Comparison of ENCODE assay signal across 11 cellular contexts in the genomic region with DNA sequence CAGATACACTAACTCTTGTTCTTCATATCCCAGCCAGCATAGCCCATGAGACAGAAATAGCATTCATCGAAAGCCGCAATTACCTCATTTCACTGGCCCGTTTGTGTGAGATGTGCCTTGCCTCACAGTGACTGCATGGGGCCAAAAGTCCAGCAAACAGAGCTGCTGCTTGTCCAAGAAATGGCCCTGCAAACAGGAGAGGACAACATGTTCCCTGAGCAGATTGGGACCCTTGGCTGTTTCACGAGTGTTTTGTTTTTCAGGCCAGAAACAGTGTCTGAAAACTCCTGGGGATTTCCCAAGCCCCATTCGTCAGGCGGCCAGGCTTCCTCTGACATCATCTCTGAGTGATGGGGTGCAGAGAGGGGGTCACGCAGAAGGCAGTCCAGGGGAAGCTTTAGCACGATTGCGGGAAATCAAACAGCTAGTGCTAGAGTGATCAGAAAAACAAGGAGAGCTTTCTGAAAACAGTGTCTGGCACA.
DNase-seq lines count a peak whose midpoint lies in the region; ATAC-seq, FAIRE-seq and TF ChIP-seq lines count a peak whose summit lies in the region.
"Had no signal": no experiment of that assay in that cellular context is flagged by ENCODE, and none has a peak within 500 bp of the region (broad histone marks: within the 10 kb centered on the region; RNA-seq: fewer than 3 reads in every experiment).

No MANE protein-coding gene starts in this region.

- peaks cover 2% of the 10 kb centered on the region for H3K9me3 ChIP-seq in astrocyte (ENCODE audit: insufficient read depth, low read depth, low read length)

- peak overlapping the region; percentile 25 for H2AFZ ChIP-seq in astrocyte (ENCODE audit: low read depth, low read length)

- H3K36me3 Mint-ChIP-seq in astrocyte (ENCODE audit: low read depth, unreplicated experiment), result no peaks in the 10 kb centered on the region
- no peaks in the 10 kb centered on the region for H3K36me3 Mint-ChIP-seq in activated CD8-positive, alpha-beta T cell treated with anti-CD3 and anti-CD28 coated beads, Interleukin-2, amount 10 ng/mL, durations not matched to agents 7 days and 5 days (ENCODE audit: low read depth)

- no peak for TF ChIP-seq CTCF in AG09319 (IDR thresholded peaks at IDR 0.05; ENCODE audit: low read depth, low read length)
- no peak for TF ChIP-seq CTCF in astrocyte (IDR thresholded peaks at IDR 0.05; ENCODE audit: insufficient read depth, low read depth, low read length)

- H3K27ac ChIP-seq in astrocyte (ENCODE audit: low read depth, low read length), result peak overlapping the region; percentile 98
- H3K27ac ChIP-seq: C4-2B had no signal

- peak overlapping the region; percentile 61 for H3K4me2 ChIP-seq in astrocyte (ENCODE audit: low read length)

- H3K4me3 ChIP-seq in astrocyte (ENCODE audit: insufficient read depth, low read depth, low read length), result no peak overlapping the region

- intact Hi-C loops in left ventricle myocardium superior (cut with micrococcal nuclease), result no loop called here

- H3K36me3 ChIP-seq in astrocyte (ENCODE audit: insufficient read depth, low read length), result no peaks in the 10 kb centered on the region

- peak overlapping the region; percentile 82 for H3K9ac ChIP-seq in astrocyte (ENCODE audit: low read length)

- no peaks in the 10 kb centered on the region for H3K27me3 Mint-ChIP-seq in astrocyte (ENCODE audit: low read depth, unreplicated experiment)
- H3K27me3 Mint-ChIP-seq in activated CD8-positive, alpha-beta T cell treated with anti-CD3 and anti-CD28 coated beads, Interleukin-2, amount 10 ng/mL, durations not matched to agents 7 days and 5 days (ENCODE audit: low read depth), result no peaks in the 10 kb centered on the region

- H4K20me1 ChIP-seq in astrocyte (ENCODE audit: insufficient read depth, low read length), result no peaks in the 10 kb centered on the region

- peaks cover 27% of the 10 kb centered on the region for H3K4me1 ChIP-seq in astrocyte (ENCODE audit: insufficient read depth, low read length)

- no peaks in the 10 kb centered on the region for H3K79me2 ChIP-seq in astrocyte (ENCODE audit: insufficient read depth, low read length)

- no peak overlapping the region for H3K4me3 Mint-ChIP-seq in astrocyte (ENCODE audit: unreplicated experiment)
- no peak overlapping the region for H3K4me3 Mint-ChIP-seq in activated CD8-positive, alpha-beta T cell treated with anti-CD3 and anti-CD28 coated beads, Interleukin-2, amount 10 ng/mL, durations not matched to agents 7 days and 5 days

- peak; percentile 17 for FAIRE-seq in astrocyte (lab: Jason Lieb, UNC)

- DNase-seq in AG09319 (ENCODE audit: extremely low read depth, low read depth) (peak; percentile 34), astrocyte (ENCODE audit: low read depth) (peak; percentile 96), left ventricle myocardium superior (peak; percentile 70), pons (ENCODE audit: low spot score) (peak; percentile 79), AML-193 (lab: John Stamatoyannopoulos, UW) (no peak), epidermal melanocyte (ENCODE audit: insufficient read length, low spot score) (no peak)
- no peak for DNase-seq in stimulated activated naive CD4-positive, alpha-beta T cell treated with Interleukin-2 at 50 U/mL for 16 hours (lab: John Stamatoyannopoulos, UW)
- no peak for DNase-seq in activated CD8-positive, alpha-beta T cell treated with anti-CD3 and anti-CD28 coated beads, Interleukin-2, amount 10 ng/mL, durations not matched to agents 7 days and 5 days
- DNase-seq: mesendoderm, NCI-H1417 had no signal

- POLR2A ChIA-PET in activated CD8-positive, alpha-beta T cell treated with anti-CD3 and anti-CD28 coated beads, Interleukin-2, amount 10 ng/mL, durations not matched to agents 7 days and 5 days (lab: Charles Lee), result no interaction called here

- H3K9me3 Mint-ChIP-seq in astrocyte (ENCODE audit: unreplicated experiment), result no peaks in the 10 kb centered on the region
- no peaks in the 10 kb centered on the region for H3K9me3 Mint-ChIP-seq in activated CD8-positive, alpha-beta T cell treated with anti-CD3 and anti-CD28 coated beads, Interleukin-2, amount 10 ng/mL, durations not matched to agents 7 days and 5 days (ENCODE audit: insufficient read depth)

- peak; percentile 99 for ATAC-seq in left ventricle myocardium superior
- no peak for ATAC-seq in activated CD8-positive, alpha-beta T cell treated with anti-CD3 and anti-CD28 coated beads, Interleukin-2, amount 10 ng/mL, durations not matched to agents 7 days and 5 days

- H3K27me3 ChIP-seq in astrocyte (ENCODE audit: insufficient read depth, low read length), result no peaks in the 10 kb centered on the region

- H3K27ac Mint-ChIP-seq in astrocyte (ENCODE audit: unreplicated experiment), result peak overlapping the region; percentile 97
- H3K27ac Mint-ChIP-seq in activated CD8-positive, alpha-beta T cell treated with anti-CD3 and anti-CD28 coated beads, Interleukin-2, amount 10 ng/mL, durations not matched to agents 7 days and 5 days, result no peak overlapping the region

- CTCF ChIA-PET in activated CD8-positive, alpha-beta T cell treated with anti-CD3 and anti-CD28 coated beads, Interleukin-2, amount 10 ng/mL, durations not matched to agents 7 days and 5 days (lab: Charles Lee), result no interaction called here

- H3K4me1 Mint-ChIP-seq in astrocyte (ENCODE audit: low read depth, unreplicated experiment), result peaks cover 36% of the 10 kb centered on the region
- no peaks in the 10 kb centered on the region for H3K4me1 Mint-ChIP-seq in activated CD8-positive, alpha-beta T cell treated with anti-CD3 and anti-CD28 coated beads, Interleukin-2, amount 10 ng/mL, durations not matched to agents 7 days and 5 days (ENCODE audit: low read depth)

Comparison
In these comparisons a context has a peak if more than half of its experiments do, and no peak if none do; other contexts are left out.
1. DNase-seq: peak in AG09319 (single experiment), astrocyte (single experiment), left ventricle myocardium superior (single experiment) and pons (single experiment); none in AML-193 (0 of 2), stimulated activated naive CD4-positive, alpha-beta T cell treated with Interleukin-2 at 50 U/mL for 16 hours (single experiment), epidermal melanocyte (single experiment) and activated CD8-positive, alpha-beta T cell treated with anti-CD3 and anti-CD28 coated beads, Interleukin-2, amount 10 ng/mL, durations not matched to agents 7 days and 5 days (single experiment).